In genomic region chr3:13583251-13584180, GRCh38 we compare ENCODE assay signal across 1 cellular context.
TF ChIP-seq lines count a peak whose summit lies in the region.

No MANE protein-coding gene starts in this region.

TF ChIP-seq in H1, 55 proteins besides CTCF, POLR2A, EP300 and RAD21:
- TF ChIP-seq HDAC2 (IDR thresholded peaks at IDR 0.05; ENCODE audit: borderline replicate concordance in 1 of 2, low read depth in 2 of 2, low read length in 2 of 2): no peak
- no peak for TF ChIP-seq CTBP2 (IDR thresholded peaks at IDR 0.05; ENCODE audit: borderline replicate concordance, insufficient read depth, insufficient read length, low read length)
- TF ChIP-seq RNF2 (IDR thresholded peaks at IDR 0.05; ENCODE audit: borderline replicate concordance, low read depth, low read length, missing control alignments, poor library complexity, severe bottlenecking): no peak
- no peak for TF ChIP-seq SAP30 (IDR thresholded peaks at IDR 0.05; ENCODE audit: insufficient read depth, insufficient replicate concordance, low read length)
- no peak for TF ChIP-seq SP2 (IDR thresholded peaks at IDR 0.05; ENCODE audit: low read length)
- TF ChIP-seq GTF2F1 (IDR thresholded peaks at IDR 0.05; ENCODE audit: borderline replicate concordance, low read depth, low read length): no peak
- no peak for TF ChIP-seq TEAD4 (IDR thresholded peaks at IDR 0.05; ENCODE audit: low read depth, low read length)
- TF ChIP-seq SIX5 (IDR thresholded peaks at IDR 0.05; ENCODE audit: low read depth, low read length): no peak
- no peak for TF ChIP-seq TBP (IDR thresholded peaks at IDR 0.05; ENCODE audit: low read depth, low read length)
- TF ChIP-seq, protein P1, sequence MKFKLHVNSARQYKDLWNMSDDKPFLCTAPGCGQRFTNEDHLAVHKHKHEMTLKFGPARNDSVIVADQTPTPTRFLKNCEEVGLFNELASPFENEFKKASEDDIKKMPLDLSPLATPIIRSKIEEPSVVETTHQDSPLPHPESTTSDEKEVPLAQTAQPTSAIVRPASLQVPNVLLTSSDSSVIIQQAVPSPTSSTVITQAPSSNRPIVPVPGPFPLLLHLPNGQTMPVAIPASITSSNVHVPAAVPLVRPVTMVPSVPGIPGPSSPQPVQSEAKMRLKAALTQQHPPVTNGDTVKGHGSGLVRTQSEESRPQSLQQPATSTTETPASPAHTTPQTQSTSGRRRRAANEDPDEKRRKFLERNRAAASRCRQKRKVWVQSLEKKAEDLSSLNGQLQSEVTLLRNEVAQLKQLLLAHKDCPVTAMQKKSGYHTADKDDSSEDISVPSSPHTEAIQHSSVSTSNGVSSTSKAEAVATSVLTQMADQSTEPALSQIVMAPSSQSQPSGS (IDR thresholded peaks at IDR 0.05; ENCODE audit: low read length): no peak
- no peak for TF ChIP-seq GABPA (IDR thresholded peaks at IDR 0.05; ENCODE audit: borderline replicate concordance, insufficient read depth, low read length)
TF ChIP-seq in H1: peak in this region for 0.
